In genomic region chr5:179411161-179411841, GRCh38 we compare ENCODE assay signal across 18 cellular contexts.
"Had no signal": no experiment of that assay in that cellular context is flagged by ENCODE, and none has a peak within 500 bp of the region (broad histone marks: within the 10 kb centered on the region; RNA-seq: fewer than 3 reads in every experiment).

No MANE protein-coding gene starts in this region.

- DNase-seq: activated B cell treated with CpG ODN at 0.5 μM for 24 hours; activated CD4-positive, alpha-beta T cell treated with anti-CD3 and anti-CD28 coated beads for 4 hours; activated CD4-positive, alpha-beta T cell treated with anti-CD3 and anti-CD28 coated beads, Interleukin-2, amount 50 U/mL, for 48 hours; activated T-cell treated with anti-CD3 and anti-CD28 coated beads, Interleukin-2, amount 50 U/mL, for 24 hours; brain microvascular endothelial cell; central memory CD4-positive, alpha-beta T cell; immature natural killer cell; left ventricle myocardium superior; nephron progenitor cell; nucleus accumbens; stimulated activated CD4-positive, alpha-beta T cell treated with anti-CD3 and anti-CD28 coated beads, Interleukin-4, amount 100 ng/mL, for 24 hours; stimulated activated naive CD4-positive, alpha-beta T cell treated with Interleukin-2 at 50 U/mL for 16 hours; substantia nigra; thyroid gland had no signal

- H3K4me3 ChIP-seq: ascending aorta, thyroid gland had no signal

- H3K4me1 ChIP-seq: ascending aorta, thyroid gland had no signal

- H3K36me3 ChIP-seq: ascending aorta, brain microvascular endothelial cell, thyroid gland had no signal

- H3K27ac ChIP-seq: ascending aorta, brain microvascular endothelial cell, epithelial cell of prostate, thyroid gland had no signal

- H3K27me3 ChIP-seq: ascending aorta, brain microvascular endothelial cell, thyroid gland had no signal

- H3K9me3 ChIP-seq: ascending aorta, thyroid gland had no signal

- ATAC-seq: activated naive CD4-positive, alpha-beta T cell treated with anti-CD3 and anti-CD28 coated beads, Interleukin-2, amount 50 U/mL, for 72 hours; activated T-helper 17 cell treated with anti-CD3 and anti-CD28 coated beads, Interleukin-2, amount 50 U/mL, for 72 hours; left ventricle myocardium superior had no signal
